In genomic region chr9:74729129-74729710, GRCh38 we compare ENCODE assay signal across 1 cellular context.
TF ChIP-seq lines count a peak whose summit lies in the region.

No MANE protein-coding gene starts in this region.

TF ChIP-seq in H1, 55 proteins besides CTCF, POLR2A, EP300 and RAD21 (continued from another document):
- no peak for TF ChIP-seq TEAD4 (IDR thresholded peaks at IDR 0.05; ENCODE audit: low read depth, low read length)
- no peak for TF ChIP-seq KDM1A (IDR thresholded peaks at IDR 0.05; ENCODE audit: borderline replicate concordance, low read length)
- no peak for TF ChIP-seq SIN3A (conservative IDR thresholded peaks at IDR 0.05 in 1 of 2, IDR thresholded peaks at IDR 0.05 in 1 of 2; ENCODE audit: low read depth in 1 of 2, low read length in 2 of 2)
- TF ChIP-seq GTF2F1 (IDR thresholded peaks at IDR 0.05; ENCODE audit: borderline replicate concordance, low read depth, low read length) = no peak
- no peak for TF ChIP-seq PHF8 (conservative IDR thresholded peaks at IDR 0.05; ENCODE audit: low read depth, low read length)
- TF ChIP-seq CHD2 (IDR thresholded peaks at IDR 0.05; ENCODE audit: low read length) = no peak
- no peak for TF ChIP-seq BACH1 (IDR thresholded peaks at IDR 0.05; ENCODE audit: low read length)
- no peak for TF ChIP-seq SP1 (IDR thresholded peaks at IDR 0.05; ENCODE audit: low read depth, low read length)
